In genomic region chr12:132429932-132430643, GRCh38 we compare ENCODE assay signal across 8 cellular contexts. TPM values are rescaled to one million over a fixed set of nuclear protein-coding genes. Genes with fewer than 3 reads are reported as not detected.
DNase-seq lines count a peak whose midpoint lies in the region; ATAC-seq and TF ChIP-seq lines count a peak whose summit lies in the region.

No MANE protein-coding gene starts in this region.

- H3K4me3 ChIP-seq in OCI-LY3 (ENCODE audit: low read length): peak overlapping the region; percentile 70
- no peak overlapping the region for H3K4me3 ChIP-seq in lower lobe of right lung
- H3K4me3 ChIP-seq in upper lobe of right lung: no peak overlapping the region

- H3K9ac ChIP-seq in OCI-LY3 (ENCODE audit: low read length): 0 out of 2 replicates have a peak overlapping the region, but pooled peaks have one; percentile 11

- TF ChIP-seq CTCF in OCI-LY3 (IDR thresholded peaks at IDR 0.05; ENCODE audit: low read depth, low read length) (no peak), lower lobe of right lung (IDR thresholded peaks at IDR 0.05) (no peak), upper lobe of right lung (IDR thresholded peaks at IDR 0.05) (no peak)

- peaks cover 11% of the 10 kb centered on the region for H3K4me1 ChIP-seq in OCI-LY3 (ENCODE audit: low read length)
- peaks cover 24% of the 10 kb centered on the region for H3K4me1 ChIP-seq in lower lobe of right lung
- H3K4me1 ChIP-seq in upper lobe of right lung: peaks cover 17% of the 10 kb centered on the region

- DNase-seq in 8988T: peak; percentile 80
- DNase-seq in GM19238 (ENCODE audit: insufficient read length, low spot score): peak; percentile 77
- peak; percentile 47 to 54 for DNase-seq in Kasumi-1 (lab: John Stamatoyannopoulos, UW)
- peak; percentile 40 for DNase-seq in activated T-helper 9 cell treated with anti-CD3 and anti-CD28 coated beads, Interleukin-2, amount 50 U/mL, for 16 hours (ENCODE audit: low read depth)
- DNase-seq in lower lobe of right lung: peak; percentile 64
- DNase-seq in upper lobe of right lung: no peak
- no peak for DNase-seq in NCI-H1048 (lab: John Stamatoyannopoulos, UW)

- H3K27me3 ChIP-seq in OCI-LY3 (ENCODE audit: low read depth, low read length) (peaks cover 13% of the 10 kb centered on the region), lower lobe of right lung (ENCODE audit: low read depth) (peaks cover 34% of the 10 kb centered on the region), upper lobe of right lung (peaks cover 29% of the 10 kb centered on the region)

- ATAC-seq in lower lobe of right lung (peak; percentile 62 to 64), upper lobe of right lung (peak; percentile 57)

- H3K79me2 ChIP-seq in OCI-LY3 (ENCODE audit: low read length): no peaks in the 10 kb centered on the region

- no peaks in the 10 kb centered on the region for H4K20me1 ChIP-seq in OCI-LY3 (ENCODE audit: insufficient read depth, low read length)

- intact Hi-C loops in lower lobe of right lung (cut with DNase I) (no loop called here), upper lobe of right lung (cut with DNase I) (loop anchor here (10.0 kb wide), 1 partner anchor 185 kb away; the partner anchor contains the start of genes LRCOL1 and P2RX2)

- no peaks in the 10 kb centered on the region for H3K36me3 ChIP-seq in OCI-LY3 (replicated peaks; ENCODE audit: low read depth, low read length)
- no peaks in the 10 kb centered on the region for H3K36me3 ChIP-seq in lower lobe of right lung
- no peaks in the 10 kb centered on the region for H3K36me3 ChIP-seq in upper lobe of right lung

- H3K9me3 ChIP-seq in OCI-LY3 (ENCODE audit: insufficient read depth, low read length): no peaks in the 10 kb centered on the region
- H3K9me3 ChIP-seq in lower lobe of right lung: no peaks in the 10 kb centered on the region
- no peaks in the 10 kb centered on the region for H3K9me3 ChIP-seq in upper lobe of right lung

- H3K27ac ChIP-seq in OCI-LY3 (ENCODE audit: low read length) (no peak overlapping the region), lower lobe of right lung (no peak overlapping the region), upper lobe of right lung (no peak overlapping the region)

- H2AFZ ChIP-seq in OCI-LY3 (ENCODE audit: low read depth, low read length): peak overlapping the region; percentile 36

- H3K4me2 ChIP-seq in OCI-LY3 (ENCODE audit: low read length): peak overlapping the region; percentile 78

RNA-seq across cellular contexts. Expression of gene FBRSL1, which starts 59.9 kb away (rescaled TPM):
- total RNA-seq in lower lobe of right lung (47.6 TPM), upper lobe of right lung (49.5 TPM)

Comparison
In these comparisons a context has a peak if more than half of its experiments do, and no peak if none do; other contexts are left out.
1. DNase-seq: peak in 8988T (single experiment), GM19238 (single experiment), Kasumi-1 (2 of 2), activated T-helper 9 cell treated with anti-CD3 and anti-CD28 coated beads, Interleukin-2, amount 50 U/mL, for 16 hours (single experiment) and lower lobe of right lung (single experiment); none in upper lobe of right lung (single experiment) and NCI-H1048 (single experiment).